ENCODE assay signal across 22 cellular contexts in the genomic region with DNA sequence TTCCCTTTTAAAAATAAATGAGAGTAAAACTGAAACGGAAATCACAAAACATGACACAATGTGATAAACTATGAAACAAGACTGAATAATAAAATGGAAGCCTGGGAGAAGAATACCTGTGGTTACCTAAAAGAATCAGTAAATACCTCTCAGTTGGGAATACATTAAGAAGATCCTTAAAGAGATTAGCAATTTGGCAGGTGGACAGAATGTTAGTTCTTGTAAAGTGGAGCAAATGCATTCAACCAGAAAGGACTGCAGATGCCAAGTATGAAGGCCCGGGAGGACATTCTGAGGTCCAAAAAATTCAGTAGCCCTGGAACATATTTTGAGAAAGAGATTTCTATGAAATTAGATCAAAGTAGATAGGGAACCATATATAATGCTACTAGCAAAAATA.
DNase-seq lines count a peak whose midpoint lies in the region; ATAC-seq and TF ChIP-seq lines count a peak whose summit lies in the region.
"Had no signal": no experiment of that assay in that cellular context is flagged by ENCODE, and none has a peak within 500 bp of the region (broad histone marks: within the 10 kb centered on the region; RNA-seq: fewer than 3 reads in every experiment).

No MANE protein-coding gene starts in this region.

- peak overlapping the region; percentile 19; the same call in 1 of the 2 replicates for H3K27ac ChIP-seq in VCaP
- H3K27ac ChIP-seq: HL-60, PC-9, RWPE1 had no signal

- in situ Hi-C loops in G401 (cut with HindIII; ENCODE audit: low sequenced_read_pairs): no loop called here

- DNase-seq in DMS79 (lab: John Stamatoyannopoulos, UW) (peak; percentile 96), G401 (ENCODE audit: low spot score) (peak; percentile 48), NCI-H2107 (lab: John Stamatoyannopoulos, UW) (peak; percentile 13)
- DNase-seq in stimulated activated CD8-positive, alpha-beta memory T cell treated with anti-CD3 and anti-CD28 coated beads, Interleukin-4, amount 100 ng/mL, for 48 hours: no peak
- DNase-seq: C1 segment of cervical spinal cord; CD8-positive, alpha-beta memory T cell; DMS53; IMR-90; Karpas-422; MG63; NCI-H1436 treated with DMSO at 0.1 percent for 48 hours; NCI-H2081 treated with DMSO at 0.1 percent for 48 hours; NCI-H446 treated with DMSO at 0.1 percent for 48 hours; NCI-H774; PC-9; SIG-M5; T1000 had no signal

- no peak for TF ChIP-seq CTCF in VCaP (conservative IDR thresholded peaks at IDR 0.05)

- ATAC-seq in HG03520 (IDR thresholded peaks at IDR 0.05; ENCODE audit: unreplicated experiment) (no peak), GM18867 (IDR thresholded peaks at IDR 0.05; ENCODE audit: unreplicated experiment) (no peak)
